12 cellular contexts compared by ENCODE assay signal in the genomic region with DNA sequence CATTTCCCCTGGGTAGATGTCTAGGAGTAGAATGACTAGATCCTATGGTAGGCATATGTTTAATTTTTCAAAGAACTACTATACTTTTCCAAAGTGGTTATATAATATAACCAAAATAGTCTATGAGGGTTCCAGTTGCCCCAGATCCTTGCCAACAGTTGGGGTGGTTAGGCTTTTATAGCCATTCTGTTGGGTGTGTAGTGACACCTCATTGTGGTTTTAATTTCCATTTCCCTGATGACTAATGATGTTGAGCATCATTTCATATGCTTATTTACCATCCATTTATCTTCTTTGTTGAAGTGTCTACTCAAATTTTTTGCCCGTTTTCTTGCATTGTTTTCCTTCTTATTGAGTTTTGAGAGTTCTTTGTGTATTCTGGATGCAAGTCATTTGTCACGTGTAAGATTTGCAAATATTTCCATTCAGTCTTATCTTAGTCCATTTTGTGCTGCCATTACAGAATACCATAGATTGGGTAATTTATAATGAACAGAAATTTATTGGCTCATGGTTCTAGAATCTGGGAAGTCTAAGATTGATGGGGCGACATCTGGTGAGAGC. TPM values are rescaled to one million over a fixed set of nuclear protein-coding genes. Genes with fewer than 3 reads are reported as not detected.
DNase-seq lines count a peak whose midpoint lies in the region; ATAC-seq and TF ChIP-seq lines count a peak whose summit lies in the region.
"Had no signal": no experiment of that assay in that cellular context is flagged by ENCODE, and none has a peak within 500 bp of the region (broad histone marks: within the 10 kb centered on the region; RNA-seq: fewer than 3 reads in every experiment).

No MANE protein-coding gene starts in this region.

- H4K5ac ChIP-seq in mesendoderm (ENCODE audit: low read length): no peak overlapping the region

- H3K27me3 Mint-ChIP-seq in activated naive CD8-positive, alpha-beta T cell: no peaks in the 10 kb centered on the region

- no peak overlapping the region for H2AK5ac ChIP-seq in mesendoderm (ENCODE audit: low read length)

- H3K36me3 ChIP-seq in OCI-LY7 (ENCODE audit: insufficient read depth, low read length) (no peaks in the 10 kb centered on the region), mesendoderm (ENCODE audit: control insufficient read depth, insufficient read depth, low read length) (no peaks in the 10 kb centered on the region)

- CTCF ChIA-PET in OCI-LY7 (lab: Charles Lee; ENCODE audit: unreplicated experiment): no interaction called here

- no peak overlapping the region for H2BK5ac ChIP-seq in mesendoderm (ENCODE audit: low read length)

- no peak overlapping the region for H2BK15ac ChIP-seq in mesendoderm (replicated peaks; ENCODE audit: low read depth)

- H3K4me2 ChIP-seq in OCI-LY7 (ENCODE audit: low read length) (peak overlapping the region; percentile 99), mesendoderm (ENCODE audit: low read length) (no peak overlapping the region)

- peaks cover 9% of the 10 kb centered on the region for H3K79me1 ChIP-seq in mesendoderm (ENCODE audit: low read length)

- peaks cover 4% of the 10 kb centered on the region for H3K27me3 ChIP-seq in mesendoderm (ENCODE audit: insufficient read depth, low read length, poor library complexity)

- H3K18ac ChIP-seq in mesendoderm (ENCODE audit: low read length): no peak overlapping the region

- WGBS in mesendoderm (ENCODE audit: extremely low coverage, insufficient coverage, low lambda C conversion rate): no CpG with 5 or more reads among the region's 3 CpGs

- H4K8ac ChIP-seq in mesendoderm (ENCODE audit: low read depth, low read length): no peak overlapping the region

- H3K4ac ChIP-seq in mesendoderm (ENCODE audit: low read depth, low read length): no peak overlapping the region

- H3K36me3 Mint-ChIP-seq in activated naive CD8-positive, alpha-beta T cell: peaks cover 2% of the 10 kb centered on the region
- H3K36me3 Mint-ChIP-seq in stimulated activated effector memory CD8-positive, alpha-beta T cell treated with anti-CD3 and anti-CD28 coated beads, Interleukin-12 subunit alpha, Interleukin-12 subunit beta, amount 100 ng/mL, for 72 hours: peaks cover 12% of the 10 kb centered on the region

- no peaks in the 10 kb centered on the region for H3K9me3 Mint-ChIP-seq in activated naive CD8-positive, alpha-beta T cell (ENCODE audit: low read depth)
- H3K9me3 Mint-ChIP-seq in stimulated activated effector memory CD8-positive, alpha-beta T cell treated with anti-CD3 and anti-CD28 coated beads, Interleukin-12 subunit alpha, Interleukin-12 subunit beta, amount 100 ng/mL, for 72 hours: no peaks in the 10 kb centered on the region

- intact Hi-C loops in OCI-LY7 (cut with micrococcal nuclease; ENCODE audit: unreplicated experiment): no loop called here

- no peak for TF ChIP-seq CTCF in OCI-LY7 (conservative IDR thresholded peaks at IDR 0.05; ENCODE audit: low read length)

- H3K4me1 Mint-ChIP-seq in activated naive CD8-positive, alpha-beta T cell (ENCODE audit: low read depth): peaks cover 62% of the 10 kb centered on the region
- peaks cover 59% of the 10 kb centered on the region for H3K4me1 Mint-ChIP-seq in stimulated activated effector memory CD8-positive, alpha-beta T cell treated with anti-CD3 and anti-CD28 coated beads, Interleukin-12 subunit alpha, Interleukin-12 subunit beta, amount 100 ng/mL, for 72 hours

- no peak overlapping the region for H3K23ac ChIP-seq in mesendoderm (ENCODE audit: low read length)

- no peak overlapping the region for H3K56ac ChIP-seq in mesendoderm (ENCODE audit: low read length)

- H3K4me3 ChIP-seq in OCI-LY7 (ENCODE audit: low read depth, low read length, poor library complexity, severe bottlenecking): no peak overlapping the region
- H3K4me3 ChIP-seq in mesendoderm (ENCODE audit: low read length): no peak overlapping the region

- ATAC-seq in stimulated activated effector memory CD8-positive, alpha-beta T cell treated with anti-CD3 and anti-CD28 coated beads, Interleukin-12 subunit alpha, Interleukin-12 subunit beta, amount 100 ng/mL, for 72 hours: peak; percentile 62
- ATAC-seq in GM19035 (IDR thresholded peaks at IDR 0.05; ENCODE audit: unreplicated experiment): no peak

- H3K27ac Mint-ChIP-seq in activated naive CD8-positive, alpha-beta T cell: peak overlapping the region; percentile 81
- H3K27ac Mint-ChIP-seq in stimulated activated effector memory CD8-positive, alpha-beta T cell treated with anti-CD3 and anti-CD28 coated beads, Interleukin-12 subunit alpha, Interleukin-12 subunit beta, amount 100 ng/mL, for 72 hours: peak overlapping the region; percentile 89

- POLR2A ChIA-PET in OCI-LY7 (lab: Charles Lee): interaction anchor here (0.8 to 1.9 kb wide), 2 partner anchors 8 to 41 kb away, joined by 3 to 8 read pairs; no protein-coding TSS in a partner anchor

- no TSS peak for BruUV-seq in OCI-LY7 (replicated peaks; lab: Mats Ljungman, UMichigan)

- H3K4me1 ChIP-seq in OCI-LY7 (ENCODE audit: insufficient read depth, low read length, poor library complexity, severe bottlenecking) (peaks cover 64% of the 10 kb centered on the region), mesendoderm (ENCODE audit: control insufficient read depth, low read depth, low read length) (peaks cover 2% of the 10 kb centered on the region)

- H3K27ac ChIP-seq in OCI-LY7 (ENCODE audit: low read depth, low read length, poor library complexity, severe bottlenecking) (no peak overlapping the region), mesendoderm (ENCODE audit: low read depth, low read length) (no peak overlapping the region)

- H3K9me3 ChIP-seq in OCI-LY7 (ENCODE audit: low read length): no peaks in the 10 kb centered on the region

- peak; percentile 49 for DNase-seq in stimulated activated CD4-positive, alpha-beta T cell treated with anti-CD3 and anti-CD28 coated beads, Interleukin-4, amount 100 ng/mL, for 24 hours
- no peak for DNase-seq in stimulated activated CD4-positive, alpha-beta T cell treated with anti-CD3 and anti-CD28 coated beads, Interleukin-4, amount 100 ng/mL, for 1 hour
- no peak for DNase-seq in OCI-LY7 (ENCODE audit: low spot score)
- DNase-seq in stimulated activated effector memory CD8-positive, alpha-beta T cell treated with anti-CD3 and anti-CD28 coated beads, Interleukin-12 subunit alpha, Interleukin-12 subunit beta, amount 100 ng/mL, for 72 hours (ENCODE audit: low spot score in 2 of 2): no peak
- no peak for DNase-seq in mesendoderm
- no peak for DNase-seq in NCI-H1694 (lab: John Stamatoyannopoulos, UW)
- DNase-seq: COR-L47, IMR-90, midbrain, retina had no signal

- H3K4me3 Mint-ChIP-seq in activated naive CD8-positive, alpha-beta T cell: peak overlapping the region; percentile 38
- peak overlapping the region; percentile 45 for H3K4me3 Mint-ChIP-seq in stimulated activated effector memory CD8-positive, alpha-beta T cell treated with anti-CD3 and anti-CD28 coated beads, Interleukin-12 subunit alpha, Interleukin-12 subunit beta, amount 100 ng/mL, for 72 hours

- H2AFZ ChIP-seq in OCI-LY7 (ENCODE audit: low read length): no peak overlapping the region

- H4K20me1 ChIP-seq in OCI-LY7 (ENCODE audit: insufficient read depth, low read length): peaks cover 5% of the 10 kb centered on the region; the same call in 1 of the 2 replicates

- peaks cover 88% of the 10 kb centered on the region for H3K79me2 ChIP-seq in OCI-LY7 (ENCODE audit: insufficient read depth, low read depth, low read length)
- peaks cover 3% of the 10 kb centered on the region for H3K79me2 ChIP-seq in mesendoderm (ENCODE audit: control insufficient read depth, insufficient read depth, low read length)

- no peak overlapping the region for H2BK120ac ChIP-seq in mesendoderm (ENCODE audit: low read depth, low read length)

- no peak overlapping the region for H3K9ac ChIP-seq in mesendoderm (ENCODE audit: low read length)

- H3K9me2 ChIP-seq in OCI-LY7 (ENCODE audit: insufficient read depth, low read length): no peaks in the 10 kb centered on the region

RNA-seq across cellular contexts. Expression of a gene that starts 4.7 kb away (rescaled TPM):
- total RNA-seq in OCI-LY7 (2014; rRNA removed; shearing (Covaris generic)): 131 and 150 TPM in 2 replicates
- total RNA-seq in OCI-LY7 (2022): 212 and 232 TPM in 2 replicates
- 8.7 TPM for polyA plus RNA-seq in mesendoderm (2013, experiment 1 of 2)
- polyA plus RNA-seq in mesendoderm (2013, experiment 2 of 2): 8.3 TPM
